In the genomic region with DNA sequence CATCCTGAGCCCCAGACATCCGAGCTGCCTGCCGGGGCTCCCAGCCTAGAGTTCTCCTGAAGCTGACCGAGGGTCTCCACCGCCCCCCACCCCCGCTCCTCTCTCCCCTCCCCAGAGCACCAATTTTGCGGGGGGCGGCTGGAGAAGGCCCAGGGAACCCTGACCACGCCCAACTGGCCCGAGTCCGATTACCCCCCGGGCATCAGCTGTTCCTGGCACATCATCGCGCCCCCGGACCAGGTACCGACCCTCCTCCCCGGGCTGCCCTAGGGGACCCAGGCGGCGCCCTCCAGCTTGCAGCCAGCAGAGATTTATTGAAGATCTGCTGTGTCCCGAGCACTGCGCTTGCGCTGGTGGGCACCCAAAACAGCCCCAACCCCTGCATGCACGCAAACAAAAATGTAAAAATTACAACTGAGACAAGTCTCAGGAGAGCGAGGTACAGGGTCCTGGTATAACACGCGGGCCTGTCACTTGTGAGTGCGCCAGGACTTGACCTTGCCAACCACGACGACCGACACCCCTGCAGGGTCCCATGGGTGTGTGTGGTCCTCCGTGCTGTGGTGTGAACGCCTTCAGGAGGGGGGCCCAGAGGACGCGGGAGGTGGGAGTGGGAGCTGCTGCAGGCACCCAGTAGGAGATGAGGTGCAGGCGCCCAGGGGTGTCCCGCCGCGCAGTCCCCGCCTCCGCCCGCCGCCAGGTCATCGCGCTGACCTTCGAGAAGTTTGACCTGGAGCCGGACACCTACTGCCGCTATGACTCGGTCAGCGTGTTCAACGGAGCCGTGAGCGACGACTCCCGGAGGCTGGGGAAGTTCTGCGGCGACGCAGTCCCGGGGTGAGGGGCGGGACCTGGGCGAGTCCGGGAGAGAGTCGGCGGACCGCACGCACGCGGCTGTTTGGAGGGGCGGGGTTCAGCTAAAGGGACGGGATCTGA, we compare ENCODE assay signal across 1 cellular context.
TF ChIP-seq lines count a peak whose summit lies in the region.

No MANE protein-coding gene starts in this region.

TF ChIP-seq in K562, 482 proteins besides CTCF, POLR2A, EP300 and RAD21 (continued from another document and continues in another):
- TF ChIP-seq HMBOX1 (IDR thresholded peaks at IDR 0.05) (no peak), MYBL2 (IDR thresholded peaks at IDR 0.05; ENCODE audit: low read depth) (no peak), MYBL2 (CRISPR knock-in tag; IDR thresholded peaks at IDR 0.05; ENCODE audit: borderline replicate concordance) (no peak), ZNF146 (CRISPR knock-in tag; IDR thresholded peaks at IDR 0.05; ENCODE audit: unreplicated experiment) (no peak), ESRRB (CRISPR knock-in tag; IDR thresholded peaks at IDR 0.05; ENCODE audit: borderline replicate concordance) (no peak), NEUROD1 (IDR thresholded peaks at IDR 0.05; ENCODE audit: borderline replicate concordance, low read depth, low read length, partially characterized antibody) (no peak), ETS2 (tag; IDR thresholded peaks at IDR 0.05; ENCODE audit: borderline replicate concordance, poor library complexity, severe bottlenecking) (no peak), EP400 (IDR thresholded peaks at IDR 0.05) (no peak; the same call in 1 of the 2 replicates), ZNF124 (CRISPR knock-in tag; IDR thresholded peaks at IDR 0.05) (no peak), MED1 (CRISPR knock-in tag; IDR thresholded peaks at IDR 0.05; ENCODE audit: borderline replicate concordance) (no peak), ZNF395 (CRISPR knock-in tag; IDR thresholded peaks at IDR 0.05) (peak; percentile 34; the same call in 1 of the 2 replicates), SMARCE1 (IDR thresholded peaks at IDR 0.05) (no peak), ZEB2 (IDR thresholded peaks at IDR 0.05) (0 out of 2 replicates have a peak, but pooled peaks have one; percentile 6), HSF4 (CRISPR knock-in tag; IDR thresholded peaks at IDR 0.05; ENCODE audit: borderline replicate concordance) (no peak), ZNF75A (CRISPR knock-in tag; IDR thresholded peaks at IDR 0.05) (no peak), ZNF134 (CRISPR knock-in tag; conservative IDR thresholded peaks at IDR 0.05) (no peak), ZNF589 (CRISPR knock-in tag; IDR thresholded peaks at IDR 0.05; ENCODE audit: low read depth) (no peak), ARID3B (CRISPR knock-in tag; IDR thresholded peaks at IDR 0.05; ENCODE audit: borderline replicate concordance) (no peak), MGA (IDR thresholded peaks at IDR 0.05) (peak; percentile 89), SETDB1 (IDR thresholded peaks at IDR 0.05; ENCODE audit: low read length) (no peak), BMI1 (IDR thresholded peaks at IDR 0.05; ENCODE audit: low read length) (no peak), CBX1 (IDR thresholded peaks at IDR 0.05; ENCODE audit: low read depth) (peak; percentile 12; the same call in 1 of the 2 replicates), CC2D1A (IDR thresholded peaks at IDR 0.05) (no peak), BRF1 (IDR thresholded peaks at IDR 0.05; ENCODE audit: borderline replicate concordance, extremely low read depth, insufficient read length) (no peak), MXI1 (IDR thresholded peaks at IDR 0.05; ENCODE audit: low read depth, low read length) (no peak), MYNN (IDR thresholded peaks at IDR 0.05) (no peak), MYNN (CRISPR knock-in tag; IDR thresholded peaks at IDR 0.05) (no peak), TGIF2 (CRISPR knock-in tag; IDR thresholded peaks at IDR 0.05) (no peak), KAT2B (IDR thresholded peaks at IDR 0.05; ENCODE audit: low read depth, low read length) (no peak), FOXM1 (IDR thresholded peaks at IDR 0.05; ENCODE audit: low read depth) (no peak), FOXM1 (CRISPR knock-in tag; IDR thresholded peaks at IDR 0.05; ENCODE audit: low read depth) (0 out of 2 replicates have a peak, but pooled peaks have one; percentile 10)
- TF ChIP-seq, protein P1, sequence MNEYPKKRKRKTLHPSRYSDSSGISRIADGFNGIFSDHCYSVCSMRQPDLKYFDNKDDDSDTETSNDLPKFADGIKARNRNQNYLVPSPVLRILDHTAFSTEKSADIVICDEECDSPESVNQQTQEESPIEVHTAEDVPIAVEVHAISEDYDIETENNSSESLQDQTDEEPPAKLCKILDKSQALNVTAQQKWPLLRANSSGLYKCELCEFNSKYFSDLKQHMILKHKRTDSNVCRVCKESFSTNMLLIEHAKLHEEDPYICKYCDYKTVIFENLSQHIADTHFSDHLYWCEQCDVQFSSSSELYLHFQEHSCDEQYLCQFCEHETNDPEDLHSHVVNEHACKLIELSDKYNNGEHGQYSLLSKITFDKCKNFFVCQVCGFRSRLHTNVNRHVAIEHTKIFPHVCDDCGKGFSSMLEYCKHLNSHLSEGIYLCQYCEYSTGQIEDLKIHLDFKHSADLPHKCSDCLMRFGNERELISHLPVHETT (CRISPR knock-in tag; conservative IDR thresholded peaks at IDR 0.05 in 1 of 2, IDR thresholded peaks at IDR 0.05 in 1 of 2) = no peak
- TF ChIP-seq, protein P2, sequence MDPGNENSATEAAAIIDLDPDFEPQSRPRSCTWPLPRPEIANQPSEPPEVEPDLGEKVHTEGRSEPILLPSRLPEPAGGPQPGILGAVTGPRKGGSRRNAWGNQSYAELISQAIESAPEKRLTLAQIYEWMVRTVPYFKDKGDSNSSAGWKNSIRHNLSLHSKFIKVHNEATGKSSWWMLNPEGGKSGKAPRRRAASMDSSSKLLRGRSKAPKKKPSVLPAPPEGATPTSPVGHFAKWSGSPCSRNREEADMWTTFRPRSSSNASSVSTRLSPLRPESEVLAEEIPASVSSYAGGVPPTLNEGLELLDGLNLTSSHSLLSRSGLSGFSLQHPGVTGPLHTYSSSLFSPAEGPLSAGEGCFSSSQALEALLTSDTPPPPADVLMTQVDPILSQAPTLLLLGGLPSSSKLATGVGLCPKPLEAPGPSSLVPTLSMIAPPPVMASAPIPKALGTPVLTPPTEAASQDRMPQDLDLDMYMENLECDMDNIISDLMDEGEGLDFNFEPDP (CRISPR knock-in tag; IDR thresholded peaks at IDR 0.05) = no peak
- TF ChIP-seq, protein P3, sequence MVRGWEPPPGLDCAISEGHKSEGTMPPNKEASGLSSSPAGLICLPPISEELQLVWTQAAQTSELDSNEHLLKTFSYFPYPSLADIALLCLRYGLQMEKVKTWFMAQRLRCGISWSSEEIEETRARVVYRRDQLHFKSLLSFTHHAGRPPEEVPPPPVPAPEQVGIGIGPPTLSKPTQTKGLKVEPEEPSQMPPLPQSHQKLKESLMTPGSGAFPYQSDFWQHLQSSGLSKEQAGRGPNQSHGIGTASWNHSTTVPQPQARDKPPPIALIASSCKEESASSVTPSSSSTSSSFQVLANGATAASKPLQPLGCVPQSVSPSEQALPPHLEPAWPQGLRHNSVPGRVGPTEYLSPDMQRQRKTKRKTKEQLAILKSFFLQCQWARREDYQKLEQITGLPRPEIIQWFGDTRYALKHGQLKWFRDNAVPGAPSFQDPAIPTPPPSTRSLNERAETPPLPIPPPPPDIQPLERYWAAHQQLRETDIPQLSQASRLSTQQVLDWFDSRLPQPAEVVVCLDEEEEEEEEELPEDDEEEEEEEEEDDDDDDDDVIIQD (CRISPR knock-in tag; IDR thresholded peaks at IDR 0.05) = no peak
- TF ChIP-seq, protein P4, sequence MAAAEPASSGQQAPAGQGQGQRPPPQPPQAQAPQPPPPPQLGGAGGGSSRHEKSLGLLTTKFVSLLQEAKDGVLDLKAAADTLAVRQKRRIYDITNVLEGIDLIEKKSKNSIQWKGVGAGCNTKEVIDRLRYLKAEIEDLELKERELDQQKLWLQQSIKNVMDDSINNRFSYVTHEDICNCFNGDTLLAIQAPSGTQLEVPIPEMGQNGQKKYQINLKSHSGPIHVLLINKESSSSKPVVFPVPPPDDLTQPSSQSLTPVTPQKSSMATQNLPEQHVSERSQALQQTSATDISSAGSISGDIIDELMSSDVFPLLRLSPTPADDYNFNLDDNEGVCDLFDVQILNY (CRISPR knock-in tag; IDR thresholded peaks at IDR 0.05) = no peak
